8 cellular contexts compared by ENCODE assay signal in genomic region chr7:73234994-73235717, GRCh38.
A peak's percentile ranks its signal among the peaks of the same experiment; 100 is the strongest.
DNase-seq lines count a peak whose midpoint lies in the region; ATAC-seq and TF ChIP-seq lines count a peak whose summit lies in the region.
"Not testable (repeated sequence)": the region's sequence is repeated elsewhere in the genome, so short reads cannot be mapped to it uniquely, and the experiment has no call there.

No MANE protein-coding gene starts in this region.

- H3K27me3 Mint-ChIP-seq in activated T-cell treated with anti-CD3 and anti-CD28 coated beads, Interleukin-2, amount 50 U/mL, for 72 hours (ENCODE audit: low read depth); naive thymus-derived CD8-positive, alpha-beta T cell: not testable (repeated sequence)

- not testable (repeated sequence) for H3K9me2 ChIP-seq in SU-DHL-6 (replicated peaks; ENCODE audit: insufficient read depth, low read length)

- H3K4me3 ChIP-seq in BJ (ENCODE audit: low read depth, low read length) = peak overlapping the region; percentile 32
- not testable (repeated sequence) for H3K4me3 ChIP-seq in SU-DHL-6 (ENCODE audit: insufficient read depth, low read length, poor library complexity, severe bottlenecking)

- not testable (repeated sequence) for H4K20me1 ChIP-seq in SU-DHL-6 (ENCODE audit: low read depth, low read length)

- H3K4me2 ChIP-seq in SU-DHL-6 (ENCODE audit: low read depth, low read length, poor library complexity, severe bottlenecking) = peak overlapping the region; percentile 29

- CTCF ChIA-PET in BJ (lab: Yijun Ruan, JAX) = not testable (repeated sequence)

- POLR2A ChIA-PET in BJ (lab: Charles Lee); naive thymus-derived CD8-positive, alpha-beta T cell (lab: Charles Lee): not testable (repeated sequence)

- not testable (repeated sequence) for DNase-seq in BJ (ENCODE audit: low read depth)
- DNase-seq in activated T-cell treated with anti-CD3 and anti-CD28 coated beads, Interleukin-2, amount 50 U/mL, for 72 hours = peak; percentile 94 to 95
- DNase-seq in naive thymus-derived CD8-positive, alpha-beta T cell = peak; percentile 84 to 97 (median 92)
- DNase-seq in stimulated activated CD4-positive, alpha-beta T cell treated with anti-CD3 and anti-CD28 coated beads, TNF-alpha, amount 100 ng/mL, for 4 hours (ENCODE audit: low read depth in 3 of 3) = peak; percentile 79 to 88 (median 85)

- not testable (repeated sequence) for H3K27ac ChIP-seq in SU-DHL-6 (ENCODE audit: low read depth, low read length)

- H3K4me1 Mint-ChIP-seq in activated T-cell treated with anti-CD3 and anti-CD28 coated beads, Interleukin-2, amount 50 U/mL, for 72 hours (ENCODE audit: low read depth); naive thymus-derived CD8-positive, alpha-beta T cell: not testable (repeated sequence)

- not testable (repeated sequence) for H2AFZ ChIP-seq in SU-DHL-6 (ENCODE audit: low read depth, low read length, severe bottlenecking)

- H3K27ac Mint-ChIP-seq in activated T-cell treated with anti-CD3 and anti-CD28 coated beads, Interleukin-2, amount 50 U/mL, for 72 hours; naive thymus-derived CD8-positive, alpha-beta T cell: not testable (repeated sequence)

- not testable (repeated sequence) for H3K79me2 ChIP-seq in SU-DHL-6 (ENCODE audit: insufficient read depth, low read length)

- TF ChIP-seq CTCF in BJ (IDR thresholded peaks at IDR 0.05; ENCODE audit: insufficient read depth, low read depth, low read length); SU-DHL-6 (IDR thresholded peaks at IDR 0.05; ENCODE audit: insufficient read depth, low read length, poor library complexity, severe bottlenecking): not testable (repeated sequence)

- ATAC-seq in GM21360 (IDR thresholded peaks at IDR 0.05; ENCODE audit: unreplicated experiment) = peak; percentile 89
- peak; percentile 94 for ATAC-seq in HG03064 (IDR thresholded peaks at IDR 0.05; ENCODE audit: low read depth, unreplicated experiment)
- ATAC-seq in activated T-cell treated with anti-CD3 and anti-CD28 coated beads, Interleukin-2, amount 50 U/mL, for 72 hours (replicated peaks in 1 of 2) = peak; percentile 94 to 96
- ATAC-seq in esophagus mucosa = peak; percentile 98
- peak; percentile 87 for ATAC-seq in naive thymus-derived CD8-positive, alpha-beta T cell

- H3K9me3 ChIP-seq in SU-DHL-6 (ENCODE audit: insufficient read depth, low read length) = not testable (repeated sequence)

- not testable (repeated sequence) for H3K27me3 ChIP-seq in BJ (ENCODE audit: control insufficient read depth, insufficient read depth, low read length); SU-DHL-6 (ENCODE audit: low read length)

- H3K9me3 Mint-ChIP-seq in activated T-cell treated with anti-CD3 and anti-CD28 coated beads, Interleukin-2, amount 50 U/mL, for 72 hours; naive thymus-derived CD8-positive, alpha-beta T cell: not testable (repeated sequence)

- H3K9ac ChIP-seq in SU-DHL-6 (ENCODE audit: low read length) = not testable (repeated sequence)

- H3K4me3 Mint-ChIP-seq in activated T-cell treated with anti-CD3 and anti-CD28 coated beads, Interleukin-2, amount 50 U/mL, for 72 hours = not testable (repeated sequence)
- peak overlapping the region in 2 of 10 donors; percentile 26 to 46 for H3K4me3 Mint-ChIP-seq in naive thymus-derived CD8-positive, alpha-beta T cell

- H3K36me3 ChIP-seq in BJ (ENCODE audit: control insufficient read depth, insufficient read depth, low read length); SU-DHL-6 (ENCODE audit: low read length): not testable (repeated sequence)

- H3F3A ChIP-seq in SU-DHL-6 (ENCODE audit: insufficient read depth) = not testable (repeated sequence)

- H3K36me3 Mint-ChIP-seq in activated T-cell treated with anti-CD3 and anti-CD28 coated beads, Interleukin-2, amount 50 U/mL, for 72 hours (ENCODE audit: insufficient read depth in 2 of 2); naive thymus-derived CD8-positive, alpha-beta T cell: not testable (repeated sequence)
